1 cellular context compared by ENCODE assay signal in the genomic region with DNA sequence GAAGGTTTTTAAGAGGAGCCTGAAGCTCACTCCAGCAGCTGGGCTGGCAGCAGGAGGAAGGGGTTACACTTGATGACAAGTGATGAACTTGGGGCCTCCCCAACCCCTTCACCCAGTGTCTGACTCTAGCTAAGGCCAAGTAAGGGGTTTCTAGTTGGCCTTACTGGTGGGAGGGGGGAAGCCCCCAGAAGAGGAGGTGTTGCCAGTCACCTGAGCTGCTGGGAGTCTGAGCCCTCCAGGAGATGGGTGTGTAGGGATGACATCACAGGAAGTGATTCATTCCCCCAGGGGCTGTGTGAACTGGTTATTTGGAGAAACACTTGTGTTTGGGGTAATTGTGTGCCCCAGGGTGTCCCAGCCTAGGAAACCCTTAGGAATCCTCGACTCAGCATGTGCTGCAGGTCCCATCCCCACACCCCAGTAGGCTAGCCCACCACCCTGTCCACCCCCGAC.
TF ChIP-seq lines count a peak whose summit lies in the region.

No MANE protein-coding gene starts in this region.

TF ChIP-seq in GM12878, 131 proteins besides CTCF, POLR2A, EP300 and RAD21 (continues in another document):
- TF ChIP-seq, protein P1, sequence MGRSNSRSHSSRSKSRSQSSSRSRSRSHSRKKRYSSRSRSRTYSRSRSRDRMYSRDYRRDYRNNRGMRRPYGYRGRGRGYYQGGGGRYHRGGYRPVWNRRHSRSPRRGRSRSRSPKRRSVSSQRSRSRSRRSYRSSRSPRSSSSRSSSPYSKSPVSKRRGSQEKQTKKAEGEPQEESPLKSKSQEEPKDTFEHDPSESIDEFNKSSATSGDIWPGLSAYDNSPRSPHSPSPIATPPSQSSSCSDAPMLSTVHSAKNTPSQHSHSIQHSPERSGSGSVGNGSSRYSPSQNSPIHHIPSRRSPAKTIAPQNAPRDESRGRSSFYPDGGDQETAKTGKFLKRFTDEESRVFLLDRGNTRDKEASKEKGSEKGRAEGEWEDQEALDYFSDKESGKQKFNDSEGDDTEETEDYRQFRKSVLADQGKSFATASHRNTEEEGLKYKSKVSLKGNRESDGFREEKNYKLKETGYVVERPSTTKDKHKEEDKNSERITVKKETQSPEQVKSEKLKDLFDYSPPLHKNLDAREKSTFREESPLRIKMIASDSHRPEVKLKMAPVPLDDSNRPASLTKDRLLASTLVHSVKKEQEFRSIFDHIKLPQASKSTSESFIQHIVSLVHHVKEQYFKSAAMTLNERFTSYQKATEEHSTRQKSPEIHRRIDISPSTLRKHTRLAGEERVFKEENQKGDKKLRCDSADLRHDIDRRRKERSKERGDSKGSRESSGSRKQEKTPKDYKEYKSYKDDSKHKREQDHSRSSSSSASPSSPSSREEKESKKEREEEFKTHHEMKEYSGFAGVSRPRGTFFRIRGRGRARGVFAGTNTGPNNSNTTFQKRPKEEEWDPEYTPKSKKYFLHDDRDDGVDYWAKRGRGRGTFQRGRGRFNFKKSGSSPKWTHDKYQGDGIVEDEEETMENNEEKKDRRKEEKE (IDR thresholded peaks at IDR 0.05), result no peak
- TF ChIP-seq GATAD2B (conservative IDR thresholded peaks at IDR 0.05; ENCODE audit: low read depth), result no peak
- TF ChIP-seq CREB1 (IDR thresholded peaks at IDR 0.05; ENCODE audit: low read depth), result peak; percentile 65
- TF ChIP-seq, protein P2, sequence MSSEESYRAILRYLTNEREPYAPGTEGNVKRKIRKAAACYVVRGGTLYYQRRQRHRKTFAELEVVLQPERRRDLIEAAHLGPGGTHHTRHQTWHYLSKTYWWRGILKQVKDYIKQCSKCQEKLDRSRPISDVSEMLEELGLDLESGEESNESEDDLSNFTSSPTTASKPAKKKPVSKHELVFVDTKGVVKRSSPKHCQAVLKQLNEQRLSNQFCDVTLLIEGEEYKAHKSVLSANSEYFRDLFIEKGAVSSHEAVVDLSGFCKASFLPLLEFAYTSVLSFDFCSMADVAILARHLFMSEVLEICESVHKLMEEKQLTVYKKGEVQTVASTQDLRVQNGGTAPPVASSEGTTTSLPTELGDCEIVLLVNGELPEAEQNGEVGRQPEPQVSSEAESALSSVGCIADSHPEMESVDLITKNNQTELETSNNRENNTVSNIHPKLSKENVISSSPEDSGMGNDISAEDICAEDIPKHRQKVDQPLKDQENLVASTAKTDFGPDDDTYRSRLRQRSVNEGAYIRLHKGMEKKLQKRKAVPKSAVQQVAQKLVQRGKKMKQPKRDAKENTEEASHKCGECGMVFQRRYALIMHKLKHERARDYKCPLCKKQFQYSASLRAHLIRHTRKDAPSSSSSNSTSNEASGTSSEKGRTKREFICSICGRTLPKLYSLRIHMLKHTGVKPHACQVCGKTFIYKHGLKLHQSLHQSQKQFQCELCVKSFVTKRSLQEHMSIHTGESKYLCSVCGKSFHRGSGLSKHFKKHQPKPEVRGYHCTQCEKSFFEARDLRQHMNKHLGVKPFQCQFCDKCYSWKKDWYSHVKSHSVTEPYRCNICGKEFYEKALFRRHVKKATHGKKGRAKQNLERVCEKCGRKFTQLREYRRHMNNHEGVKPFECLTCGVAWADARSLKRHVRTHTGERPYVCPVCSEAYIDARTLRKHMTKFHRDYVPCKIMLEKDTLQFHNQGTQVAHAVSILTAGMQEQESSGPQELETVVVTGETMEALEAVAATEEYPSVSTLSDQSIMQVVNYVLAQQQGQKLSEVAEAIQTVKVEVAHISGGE (CRISPR knock-in tag; IDR thresholded peaks at IDR 0.05), result no peak
- TF ChIP-seq SIX5 (IDR thresholded peaks at IDR 0.05; ENCODE audit: low read depth, low read length, severe bottlenecking), result no peak
- no peak for TF ChIP-seq YY1 (IDR thresholded peaks at IDR 0.05; ENCODE audit: low read depth, low read length)
- TF ChIP-seq FOXK2 (IDR thresholded peaks at IDR 0.05), result no peak
- no peak for TF ChIP-seq ESRRA (IDR thresholded peaks at IDR 0.05; ENCODE audit: low read length)
- TF ChIP-seq, protein P3, sequence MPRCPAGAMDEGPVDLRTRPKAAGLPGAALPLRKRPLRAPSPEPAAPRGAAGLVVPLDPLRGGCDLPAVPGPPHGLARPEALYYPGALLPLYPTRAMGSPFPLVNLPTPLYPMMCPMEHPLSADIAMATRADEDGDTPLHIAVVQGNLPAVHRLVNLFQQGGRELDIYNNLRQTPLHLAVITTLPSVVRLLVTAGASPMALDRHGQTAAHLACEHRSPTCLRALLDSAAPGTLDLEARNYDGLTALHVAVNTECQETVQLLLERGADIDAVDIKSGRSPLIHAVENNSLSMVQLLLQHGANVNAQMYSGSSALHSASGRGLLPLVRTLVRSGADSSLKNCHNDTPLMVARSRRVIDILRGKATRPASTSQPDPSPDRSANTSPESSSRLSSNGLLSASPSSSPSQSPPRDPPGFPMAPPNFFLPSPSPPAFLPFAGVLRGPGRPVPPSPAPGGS (IDR thresholded peaks at IDR 0.05; ENCODE audit: borderline replicate concordance, insufficient read depth, low read depth, low read length, poor library complexity, severe bottlenecking), result no peak
- 0 out of 2 replicates have a peak, but pooled peaks have one; percentile 47 for TF ChIP-seq ZBED1 (IDR thresholded peaks at IDR 0.05; ENCODE audit: borderline replicate concordance)
- TF ChIP-seq, protein P4, sequence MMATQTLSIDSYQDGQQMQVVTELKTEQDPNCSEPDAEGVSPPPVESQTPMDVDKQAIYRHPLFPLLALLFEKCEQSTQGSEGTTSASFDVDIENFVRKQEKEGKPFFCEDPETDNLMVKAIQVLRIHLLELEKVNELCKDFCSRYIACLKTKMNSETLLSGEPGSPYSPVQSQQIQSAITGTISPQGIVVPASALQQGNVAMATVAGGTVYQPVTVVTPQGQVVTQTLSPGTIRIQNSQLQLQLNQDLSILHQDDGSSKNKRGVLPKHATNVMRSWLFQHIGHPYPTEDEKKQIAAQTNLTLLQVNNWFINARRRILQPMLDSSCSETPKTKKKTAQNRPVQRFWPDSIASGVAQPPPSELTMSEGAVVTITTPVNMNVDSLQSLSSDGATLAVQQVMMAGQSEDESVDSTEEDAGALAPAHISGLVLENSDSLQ (IDR thresholded peaks at IDR 0.05), result no peak; the same call in 1 of the 2 replicates
- TF ChIP-seq IKZF1 (conservative IDR thresholded peaks at IDR 0.05), result peak; percentile 80
- no peak for TF ChIP-seq GABPA (IDR thresholded peaks at IDR 0.05; ENCODE audit: low read depth)
- TF ChIP-seq ASH2L (IDR thresholded peaks at IDR 0.05; ENCODE audit: borderline replicate concordance, low read depth), result no peak
- TF ChIP-seq ZNF622 (IDR thresholded peaks at IDR 0.05), result no peak
- TF ChIP-seq SUZ12 (IDR thresholded peaks at IDR 0.05; ENCODE audit: unreplicated experiment), result no peak
- TF ChIP-seq, protein P5, sequence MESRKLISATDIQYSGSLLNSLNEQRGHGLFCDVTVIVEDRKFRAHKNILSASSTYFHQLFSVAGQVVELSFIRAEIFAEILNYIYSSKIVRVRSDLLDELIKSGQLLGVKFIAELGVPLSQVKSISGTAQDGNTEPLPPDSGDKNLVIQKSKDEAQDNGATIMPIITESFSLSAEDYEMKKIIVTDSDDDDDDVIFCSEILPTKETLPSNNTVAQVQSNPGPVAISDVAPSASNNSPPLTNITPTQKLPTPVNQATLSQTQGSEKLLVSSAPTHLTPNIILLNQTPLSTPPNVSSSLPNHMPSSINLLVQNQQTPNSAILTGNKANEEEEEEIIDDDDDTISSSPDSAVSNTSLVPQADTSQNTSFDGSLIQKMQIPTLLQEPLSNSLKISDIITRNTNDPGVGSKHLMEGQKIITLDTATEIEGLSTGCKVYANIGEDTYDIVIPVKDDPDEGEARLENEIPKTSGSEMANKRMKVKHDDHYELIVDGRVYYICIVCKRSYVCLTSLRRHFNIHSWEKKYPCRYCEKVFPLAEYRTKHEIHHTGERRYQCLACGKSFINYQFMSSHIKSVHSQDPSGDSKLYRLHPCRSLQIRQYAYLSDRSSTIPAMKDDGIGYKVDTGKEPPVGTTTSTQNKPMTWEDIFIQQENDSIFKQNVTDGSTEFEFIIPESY (IDR thresholded peaks at IDR 0.05), result no peak
- no peak for TF ChIP-seq NFXL1 (IDR thresholded peaks at IDR 0.05; ENCODE audit: borderline replicate concordance)
- no peak for TF ChIP-seq SREBF1 (IDR thresholded peaks at IDR 0.05; ENCODE audit: low read length)
- no peak for TF ChIP-seq RCOR1 (conservative IDR thresholded peaks at IDR 0.05; ENCODE audit: low read depth, low read length)
- no peak for TF ChIP-seq CEBPB (IDR thresholded peaks at IDR 0.05; ENCODE audit: borderline replicate concordance in 1 of 2, low read depth in 2 of 2, low read length in 2 of 2)
- TF ChIP-seq, protein P6, sequence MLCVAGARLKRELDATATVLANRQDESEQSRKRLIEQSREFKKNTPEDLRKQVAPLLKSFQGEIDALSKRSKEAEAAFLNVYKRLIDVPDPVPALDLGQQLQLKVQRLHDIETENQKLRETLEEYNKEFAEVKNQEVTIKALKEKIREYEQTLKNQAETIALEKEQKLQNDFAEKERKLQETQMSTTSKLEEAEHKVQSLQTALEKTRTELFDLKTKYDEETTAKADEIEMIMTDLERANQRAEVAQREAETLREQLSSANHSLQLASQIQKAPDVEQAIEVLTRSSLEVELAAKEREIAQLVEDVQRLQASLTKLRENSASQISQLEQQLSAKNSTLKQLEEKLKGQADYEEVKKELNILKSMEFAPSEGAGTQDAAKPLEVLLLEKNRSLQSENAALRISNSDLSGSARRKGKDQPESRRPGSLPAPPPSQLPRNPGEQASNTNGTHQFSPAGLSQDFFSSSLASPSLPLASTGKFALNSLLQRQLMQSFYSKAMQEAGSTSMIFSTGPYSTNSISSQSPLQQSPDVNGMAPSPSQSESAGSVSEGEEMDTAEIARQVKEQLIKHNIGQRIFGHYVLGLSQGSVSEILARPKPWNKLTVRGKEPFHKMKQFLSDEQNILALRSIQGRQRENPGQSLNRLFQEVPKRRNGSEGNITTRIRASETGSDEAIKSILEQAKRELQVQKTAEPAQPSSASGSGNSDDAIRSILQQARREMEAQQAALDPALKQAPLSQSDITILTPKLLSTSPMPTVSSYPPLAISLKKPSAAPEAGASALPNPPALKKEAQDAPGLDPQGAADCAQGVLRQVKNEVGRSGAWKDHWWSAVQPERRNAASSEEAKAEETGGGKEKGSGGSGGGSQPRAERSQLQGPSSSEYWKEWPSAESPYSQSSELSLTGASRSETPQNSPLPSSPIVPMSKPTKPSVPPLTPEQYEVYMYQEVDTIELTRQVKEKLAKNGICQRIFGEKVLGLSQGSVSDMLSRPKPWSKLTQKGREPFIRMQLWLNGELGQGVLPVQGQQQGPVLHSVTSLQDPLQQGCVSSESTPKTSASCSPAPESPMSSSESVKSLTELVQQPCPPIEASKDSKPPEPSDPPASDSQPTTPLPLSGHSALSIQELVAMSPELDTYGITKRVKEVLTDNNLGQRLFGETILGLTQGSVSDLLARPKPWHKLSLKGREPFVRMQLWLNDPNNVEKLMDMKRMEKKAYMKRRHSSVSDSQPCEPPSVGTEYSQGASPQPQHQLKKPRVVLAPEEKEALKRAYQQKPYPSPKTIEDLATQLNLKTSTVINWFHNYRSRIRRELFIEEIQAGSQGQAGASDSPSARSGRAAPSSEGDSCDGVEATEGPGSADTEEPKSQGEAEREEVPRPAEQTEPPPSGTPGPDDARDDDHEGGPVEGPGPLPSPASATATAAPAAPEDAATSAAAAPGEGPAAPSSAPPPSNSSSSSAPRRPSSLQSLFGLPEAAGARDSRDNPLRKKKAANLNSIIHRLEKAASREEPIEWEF (IDR thresholded peaks at IDR 0.05; ENCODE audit: insufficient replicate concordance, low read depth, low read length), result no peak
- TF ChIP-seq IKZF2 (IDR thresholded peaks at IDR 0.05), result peak; percentile 73 to 80
- peak; percentile 70 for TF ChIP-seq CREM (IDR thresholded peaks at IDR 0.05; ENCODE audit: low read depth)
- no peak for TF ChIP-seq NFIC (IDR thresholded peaks at IDR 0.05; ENCODE audit: low read depth, low read length)
- TF ChIP-seq, protein P7, sequence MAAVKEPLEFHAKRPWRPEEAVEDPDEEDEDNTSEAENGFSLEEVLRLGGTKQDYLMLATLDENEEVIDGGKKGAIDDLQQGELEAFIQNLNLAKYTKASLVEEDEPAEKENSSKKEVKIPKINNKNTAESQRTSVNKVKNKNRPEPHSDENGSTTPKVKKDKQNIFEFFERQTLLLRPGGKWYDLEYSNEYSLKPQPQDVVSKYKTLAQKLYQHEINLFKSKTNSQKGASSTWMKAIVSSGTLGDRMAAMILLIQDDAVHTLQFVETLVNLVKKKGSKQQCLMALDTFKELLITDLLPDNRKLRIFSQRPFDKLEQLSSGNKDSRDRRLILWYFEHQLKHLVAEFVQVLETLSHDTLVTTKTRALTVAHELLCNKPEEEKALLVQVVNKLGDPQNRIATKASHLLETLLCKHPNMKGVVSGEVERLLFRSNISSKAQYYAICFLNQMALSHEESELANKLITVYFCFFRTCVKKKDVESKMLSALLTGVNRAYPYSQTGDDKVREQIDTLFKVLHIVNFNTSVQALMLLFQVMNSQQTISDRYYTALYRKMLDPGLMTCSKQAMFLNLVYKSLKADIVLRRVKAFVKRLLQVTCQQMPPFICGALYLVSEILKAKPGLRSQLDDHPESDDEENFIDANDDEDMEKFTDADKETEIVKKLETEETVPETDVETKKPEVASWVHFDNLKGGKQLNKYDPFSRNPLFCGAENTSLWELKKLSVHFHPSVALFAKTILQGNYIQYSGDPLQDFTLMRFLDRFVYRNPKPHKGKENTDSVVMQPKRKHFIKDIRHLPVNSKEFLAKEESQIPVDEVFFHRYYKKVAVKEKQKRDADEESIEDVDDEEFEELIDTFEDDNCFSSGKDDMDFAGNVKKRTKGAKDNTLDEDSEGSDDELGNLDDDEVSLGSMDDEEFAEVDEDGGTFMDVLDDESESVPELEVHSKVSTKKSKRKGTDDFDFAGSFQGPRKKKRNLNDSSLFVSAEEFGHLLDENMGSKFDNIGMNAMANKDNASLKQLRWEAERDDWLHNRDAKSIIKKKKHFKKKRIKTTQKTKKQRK (IDR thresholded peaks at IDR 0.05; ENCODE audit: low read depth, low read length), result no peak
- no peak for TF ChIP-seq SPI1 (IDR thresholded peaks at IDR 0.05; ENCODE audit: borderline replicate concordance, insufficient read depth, low read depth, low read length)
- TF ChIP-seq DPF2 (IDR thresholded peaks at IDR 0.05), result peak; percentile 86
- TF ChIP-seq, protein P8, sequence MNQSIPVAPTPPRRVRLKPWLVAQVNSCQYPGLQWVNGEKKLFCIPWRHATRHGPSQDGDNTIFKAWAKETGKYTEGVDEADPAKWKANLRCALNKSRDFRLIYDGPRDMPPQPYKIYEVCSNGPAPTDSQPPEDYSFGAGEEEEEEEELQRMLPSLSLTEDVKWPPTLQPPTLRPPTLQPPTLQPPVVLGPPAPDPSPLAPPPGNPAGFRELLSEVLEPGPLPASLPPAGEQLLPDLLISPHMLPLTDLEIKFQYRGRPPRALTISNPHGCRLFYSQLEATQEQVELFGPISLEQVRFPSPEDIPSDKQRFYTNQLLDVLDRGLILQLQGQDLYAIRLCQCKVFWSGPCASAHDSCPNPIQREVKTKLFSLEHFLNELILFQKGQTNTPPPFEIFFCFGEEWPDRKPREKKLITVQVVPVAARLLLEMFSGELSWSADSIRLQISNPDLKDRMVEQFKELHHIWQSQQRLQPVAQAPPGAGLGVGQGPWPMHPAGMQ (IDR thresholded peaks at IDR 0.05; ENCODE audit: borderline replicate concordance), result no peak
